In genomic region chr4:86990510-86990909, GRCh38 we compare ENCODE assay signal across 36 cellular contexts.
"Had no signal": no experiment of that assay in that cellular context is flagged by ENCODE, and none has a peak within 500 bp of the region (broad histone marks: within the 10 kb centered on the region; RNA-seq: fewer than 3 reads in every experiment).

No MANE protein-coding gene starts in this region.

- DNase-seq: activated CD4-positive, alpha-beta memory T cell treated with anti-CD3 and anti-CD28 coated beads, Interleukin-2, amount 10 ng/mL, durations not matched to agents 7 days and 5 days; activated CD4-positive, alpha-beta T cell treated with anti-CD3 and anti-CD28 coated beads for 1 hour; activated CD4-positive, alpha-beta T cell treated with anti-CD3 and anti-CD28 coated beads for 36 hours; activated CD4-positive, alpha-beta T cell treated with anti-CD3 and anti-CD28 coated beads for 48 hours; activated CD4-positive, alpha-beta T cell treated with anti-CD3 and anti-CD28 coated beads, Interleukin-2, amount 10 ng/mL, durations not matched to agents 7 days and 5 days; activated CD4-positive, alpha-beta T cell treated with anti-CD3 and anti-CD28 coated beads, Interleukin-2, amount 50 U/mL, for 48 hours; activated CD4-positive, CD25-positive, alpha-beta regulatory T cell; activated CD8-positive, alpha-beta memory T cell treated with anti-CD3 and anti-CD28 coated beads, Interleukin-2, amount 50 U/mL, for 4 hours; activated effector memory CD4-positive, alpha-beta T cell treated with anti-CD3 and anti-CD28 coated beads, Interleukin-2, amount 50 U/mL, for 16 hours; activated gamma-delta T cell treated with Interleukin-2 at 50 U/mL for 16 hours; activated naive CD4-positive, alpha-beta T cell; activated naive CD4-positive, alpha-beta T cell treated with anti-CD3 and anti-CD28 coated beads for 36 hours; activated naive CD4-positive, alpha-beta T cell treated with anti-CD3 and anti-CD28 coated beads, Interleukin-2, amount 50 U/mL, for 16 hours; activated naive CD8-positive, alpha-beta T cell treated with anti-CD3 and anti-CD28 coated beads for 36 hours; activated T-cell treated with anti-CD3 and anti-CD28 coated beads for 4 hours; activated T-cell treated with anti-CD3 and anti-CD28 coated beads, Interleukin-2, amount 50 U/mL, for 1 hour; activated T-cell treated with anti-CD3 and anti-CD28 coated beads, Interleukin-2, amount 50 U/mL, for 4 hours; activated T-cell treated with anti-CD3 and anti-CD28 coated beads, Interleukin-2, amount 50 U/mL, for 72 hours; adrenal gland; amniotic stem cell; aorta; caudate nucleus; cerebellar nuclear complex; T-helper 1 cell; T-helper 2 cell; T-helper 9 cell had no signal

- H3K4me3 ChIP-seq: adrenal gland, cardiac muscle cell had no signal

- H3K27ac ChIP-seq: adrenal gland, cardiac muscle cell, VCaP had no signal

- H3K4me3 Mint-ChIP-seq: activated CD4-positive, alpha-beta memory T cell treated with anti-CD3 and anti-CD28 coated beads, Interleukin-2, amount 10 ng/mL, durations not matched to agents 7 days and 5 days; activated CD4-positive, alpha-beta T cell treated with anti-CD3 and anti-CD28 coated beads for 36 hours; activated CD4-positive, alpha-beta T cell treated with anti-CD3 and anti-CD28 coated beads, Interleukin-2, amount 10 ng/mL, durations not matched to agents 7 days and 5 days; activated naive CD4-positive, alpha-beta T cell treated with anti-CD3 and anti-CD28 coated beads for 36 hours; activated naive CD8-positive, alpha-beta T cell treated with anti-CD3 and anti-CD28 coated beads for 36 hours; activated T-cell treated with anti-CD3 and anti-CD28 coated beads, Interleukin-2, amount 50 U/mL, for 4 hours; activated T-cell treated with anti-CD3 and anti-CD28 coated beads, Interleukin-2, amount 50 U/mL, for 72 hours; activated T-helper 1 cell treated with anti-CD3 and anti-CD28 coated beads, Interleukin-12 subunit alpha, Interleukin-12 subunit beta, Interleukin-2, Interleukin-4 antibody, amounts not matched to agents 30 ng/mL and 10 ng/mL and 1 ng/mL, durations not matched to agents 14 hours and 24 hours and 36 hours; activated T-helper 17 cell treated with anti-CD3 and anti-CD28 coated beads, Interleukin-2, amount 50 U/mL, for 72 hours; brain; central memory CD8-positive, alpha-beta T cell; T-helper 1 cell treated with Interleukin-12 subunit alpha and Interleukin-12 subunit beta and Interleukin-4 antibody, amounts not matched to agents 30 μg/mL and 1 μg/mL, for 36 hours; T-helper 2 cell treated with Interferon-gamma antibody and Interleukin-4, amounts not matched to agents 5 μg/mL and 100 μg/mL, for 36 hours had no signal

- H3K27ac Mint-ChIP-seq: activated CD4-positive, alpha-beta memory T cell treated with anti-CD3 and anti-CD28 coated beads, Interleukin-2, amount 10 ng/mL, durations not matched to agents 7 days and 5 days; activated CD4-positive, alpha-beta T cell treated with anti-CD3 and anti-CD28 coated beads for 36 hours; activated CD4-positive, alpha-beta T cell treated with anti-CD3 and anti-CD28 coated beads, Interleukin-2, amount 10 ng/mL, durations not matched to agents 7 days and 5 days; activated naive CD4-positive, alpha-beta T cell treated with anti-CD3 and anti-CD28 coated beads for 36 hours; activated naive CD4-positive, alpha-beta T cell treated with anti-CD3 and anti-CD28 coated beads, Interleukin-2, amount 50 U/mL, for 72 hours; activated naive CD8-positive, alpha-beta T cell treated with anti-CD3 and anti-CD28 coated beads for 36 hours; activated T-cell treated with anti-CD3 and anti-CD28 coated beads, Interleukin-2, amount 50 U/mL, for 72 hours; activated T-helper 1 cell treated with anti-CD3 and anti-CD28 coated beads, Interleukin-12 subunit alpha, Interleukin-12 subunit beta, Interleukin-2, Interleukin-4 antibody, amounts not matched to agents 30 ng/mL and 10 ng/mL and 1 ng/mL, durations not matched to agents 14 hours and 24 hours and 36 hours; activated T-helper 17 cell treated with anti-CD3 and anti-CD28 coated beads, Interleukin-2, amount 50 U/mL, for 72 hours; brain; T-helper 1 cell treated with Interleukin-12 subunit alpha and Interleukin-12 subunit beta and Interleukin-4 antibody, amounts not matched to agents 30 μg/mL and 1 μg/mL, for 36 hours; T-helper 2 cell treated with Interferon-gamma antibody and Interleukin-4, amounts not matched to agents 5 μg/mL and 100 μg/mL, for 36 hours had no signal

- H3K27me3 ChIP-seq: adrenal gland, cardiac muscle cell had no signal

- H3K27me3 Mint-ChIP-seq: activated CD4-positive, alpha-beta memory T cell treated with anti-CD3 and anti-CD28 coated beads, Interleukin-2, amount 10 ng/mL, durations not matched to agents 7 days and 5 days; activated CD4-positive, alpha-beta T cell treated with anti-CD3 and anti-CD28 coated beads for 36 hours; activated CD4-positive, alpha-beta T cell treated with anti-CD3 and anti-CD28 coated beads, Interleukin-2, amount 10 ng/mL, durations not matched to agents 7 days and 5 days; activated naive CD8-positive, alpha-beta T cell treated with anti-CD3 and anti-CD28 coated beads for 36 hours; activated T-helper 17 cell treated with anti-CD3 and anti-CD28 coated beads, Interleukin-2, amount 50 U/mL, for 72 hours; brain; central memory CD8-positive, alpha-beta T cell had no signal

- H3K9me3 ChIP-seq: adrenal gland had no signal

- H3K36me3 ChIP-seq: adrenal gland, cardiac muscle cell had no signal

- H3K4me1 Mint-ChIP-seq: activated CD4-positive, alpha-beta memory T cell treated with anti-CD3 and anti-CD28 coated beads, Interleukin-2, amount 10 ng/mL, durations not matched to agents 7 days and 5 days; brain had no signal

- ATAC-seq: activated CD4-positive, alpha-beta T cell treated with anti-CD3 and anti-CD28 coated beads for 36 hours; activated CD4-positive, CD25-positive, alpha-beta regulatory T cell treated with anti-CD3 and anti-CD28 coated beads, Interleukin-2, amount 50 U/mL, for 24 hours; activated naive CD4-positive, alpha-beta T cell treated with anti-CD3 and anti-CD28 coated beads, Interleukin-2, amount 50 U/mL, for 72 hours; activated T-cell treated with anti-CD3 and anti-CD28 coated beads, Interleukin-2, amount 50 U/mL, for 4 hours; activated T-cell treated with anti-CD3 and anti-CD28 coated beads, Interleukin-2, amount 50 U/mL, for 72 hours; activated T-helper 17 cell treated with anti-CD3 and anti-CD28 coated beads, Interleukin-2, amount 50 U/mL, for 72 hours had no signal

- H3K9me3 Mint-ChIP-seq: activated CD4-positive, alpha-beta memory T cell treated with anti-CD3 and anti-CD28 coated beads, Interleukin-2, amount 10 ng/mL, durations not matched to agents 7 days and 5 days; activated CD4-positive, alpha-beta T cell treated with anti-CD3 and anti-CD28 coated beads, Interleukin-2, amount 10 ng/mL, durations not matched to agents 7 days and 5 days; activated naive CD4-positive, alpha-beta T cell treated with anti-CD3 and anti-CD28 coated beads for 36 hours; activated naive CD4-positive, alpha-beta T cell treated with anti-CD3 and anti-CD28 coated beads, Interleukin-2, amount 50 U/mL, for 72 hours; activated naive CD8-positive, alpha-beta T cell treated with anti-CD3 and anti-CD28 coated beads for 36 hours; activated T-cell treated with anti-CD3 and anti-CD28 coated beads, Interleukin-2, amount 50 U/mL, for 4 hours; activated T-helper 1 cell treated with anti-CD3 and anti-CD28 coated beads, Interleukin-12 subunit alpha, Interleukin-12 subunit beta, Interleukin-2, Interleukin-4 antibody, amounts not matched to agents 30 ng/mL and 10 ng/mL and 1 ng/mL, durations not matched to agents 14 hours and 24 hours and 36 hours; activated T-helper 17 cell treated with anti-CD3 and anti-CD28 coated beads, Interleukin-2, amount 50 U/mL, for 72 hours; central memory CD8-positive, alpha-beta T cell; T-helper 1 cell treated with Interleukin-12 subunit alpha and Interleukin-12 subunit beta and Interleukin-4 antibody, amounts not matched to agents 30 μg/mL and 1 μg/mL, for 36 hours; T-helper 2 cell treated with Interferon-gamma antibody and Interleukin-4, amounts not matched to agents 5 μg/mL and 100 μg/mL, for 36 hours had no signal
